Comparison of ENCODE assay signal across 1 cellular context in genomic region chr2:196365923-196366322, GRCh38.
TF ChIP-seq lines count a peak whose summit lies in the region.

No MANE protein-coding gene starts in this region.

TF ChIP-seq in K562, 482 proteins besides CTCF, POLR2A, EP300 and RAD21 (continued from another document):
- TF ChIP-seq TSC22D4 (tag; IDR thresholded peaks at IDR 0.05) (no peak), PML (IDR thresholded peaks at IDR 0.05; ENCODE audit: low read length) (peak; percentile 57; the same call in 1 of the 2 replicates), ARID1B (IDR thresholded peaks at IDR 0.05) (peak; percentile 84), ZC3H11A (IDR thresholded peaks at IDR 0.05; ENCODE audit: low read depth, low read length) (no peak), CTBP1 (IDR thresholded peaks at IDR 0.05; ENCODE audit: borderline replicate concordance) (no peak), CC2D1A (IDR thresholded peaks at IDR 0.05) (peak; percentile 93; the same call in 1 of the 2 replicates), ZNF586 (CRISPR knock-in tag; conservative IDR thresholded peaks at IDR 0.05) (no peak), DPF2 (IDR thresholded peaks at IDR 0.05) (peak; percentile 21; the same call in 1 of the 2 replicates), STAT5A (IDR thresholded peaks at IDR 0.05; ENCODE audit: borderline replicate concordance, low read length) (peak; percentile 65; the same call in 1 of the 2 replicates), NCOR1 (IDR thresholded peaks at IDR 0.05) (peak; percentile 46; the same call in 1 of the 2 replicates), DIDO1 (tag; IDR thresholded peaks at IDR 0.05; ENCODE audit: low read depth) (no peak), HNRNPH1 (optimal IDR thresholded peaks at IDR 0.05; ENCODE audit: low read depth, low read length) (no peak), SMAD4 (CRISPR knock-in tag; conservative IDR thresholded peaks at IDR 0.05) (peak; percentile 27; the same call in 1 of the 2 replicates), TAL1 (IDR thresholded peaks at IDR 0.05) (peak; percentile 56; the same call in 1 of the 2 replicates), ZNF263 (CRISPR knock-in tag; IDR thresholded peaks at IDR 0.05; ENCODE audit: borderline replicate concordance) (peak; percentile 31; the same call in 1 of the 2 replicates), HDAC3 (IDR thresholded peaks at IDR 0.05; ENCODE audit: borderline replicate concordance, partially characterized antibody) (peak; percentile 25), TRIM24 (IDR thresholded peaks at IDR 0.05) (0 out of 4 replicates have a peak, but pooled peaks of 1 of the 2 experiments have one; percentile 16), SNRNP70 (optimal IDR thresholded peaks at IDR 0.05; ENCODE audit: low read depth, low read length) (no peak), TEAD4 (IDR thresholded peaks at IDR 0.05; ENCODE audit: low read length) (peak; percentile 69; the same call in 1 of the 2 replicates), TEAD4 (CRISPR knock-in tag; IDR thresholded peaks at IDR 0.05; ENCODE audit: borderline replicate concordance) (no peak), TCF3 (CRISPR knock-in tag; IDR thresholded peaks at IDR 0.05) (peak; percentile 59), SIN3A (IDR thresholded peaks at IDR 0.05; ENCODE audit: borderline replicate concordance in 2 of 2, control insufficient read depth in 1 of 2, low read depth in 2 of 2, low read length in 2 of 2) (no peak), ZBTB17 (CRISPR knock-in tag; IDR thresholded peaks at IDR 0.05) (no peak), TCFL5 (CRISPR knock-in tag; conservative IDR thresholded peaks at IDR 0.05) (no peak), EWSR1 (IDR thresholded peaks at IDR 0.05; ENCODE audit: borderline replicate concordance, low read depth, partially characterized antibody) (no peak), SMARCA4 (IDR thresholded peaks at IDR 0.05) (peak; percentile 54; the same call in 1 of the 2 replicates), SOX6 (IDR thresholded peaks at IDR 0.05) (peak; percentile 41; the same call in 1 of the 2 replicates), NCOA2 (IDR thresholded peaks at IDR 0.05; ENCODE audit: partially characterized antibody in 2 of 2) (no peak)
- TF ChIP-seq, protein P1, sequence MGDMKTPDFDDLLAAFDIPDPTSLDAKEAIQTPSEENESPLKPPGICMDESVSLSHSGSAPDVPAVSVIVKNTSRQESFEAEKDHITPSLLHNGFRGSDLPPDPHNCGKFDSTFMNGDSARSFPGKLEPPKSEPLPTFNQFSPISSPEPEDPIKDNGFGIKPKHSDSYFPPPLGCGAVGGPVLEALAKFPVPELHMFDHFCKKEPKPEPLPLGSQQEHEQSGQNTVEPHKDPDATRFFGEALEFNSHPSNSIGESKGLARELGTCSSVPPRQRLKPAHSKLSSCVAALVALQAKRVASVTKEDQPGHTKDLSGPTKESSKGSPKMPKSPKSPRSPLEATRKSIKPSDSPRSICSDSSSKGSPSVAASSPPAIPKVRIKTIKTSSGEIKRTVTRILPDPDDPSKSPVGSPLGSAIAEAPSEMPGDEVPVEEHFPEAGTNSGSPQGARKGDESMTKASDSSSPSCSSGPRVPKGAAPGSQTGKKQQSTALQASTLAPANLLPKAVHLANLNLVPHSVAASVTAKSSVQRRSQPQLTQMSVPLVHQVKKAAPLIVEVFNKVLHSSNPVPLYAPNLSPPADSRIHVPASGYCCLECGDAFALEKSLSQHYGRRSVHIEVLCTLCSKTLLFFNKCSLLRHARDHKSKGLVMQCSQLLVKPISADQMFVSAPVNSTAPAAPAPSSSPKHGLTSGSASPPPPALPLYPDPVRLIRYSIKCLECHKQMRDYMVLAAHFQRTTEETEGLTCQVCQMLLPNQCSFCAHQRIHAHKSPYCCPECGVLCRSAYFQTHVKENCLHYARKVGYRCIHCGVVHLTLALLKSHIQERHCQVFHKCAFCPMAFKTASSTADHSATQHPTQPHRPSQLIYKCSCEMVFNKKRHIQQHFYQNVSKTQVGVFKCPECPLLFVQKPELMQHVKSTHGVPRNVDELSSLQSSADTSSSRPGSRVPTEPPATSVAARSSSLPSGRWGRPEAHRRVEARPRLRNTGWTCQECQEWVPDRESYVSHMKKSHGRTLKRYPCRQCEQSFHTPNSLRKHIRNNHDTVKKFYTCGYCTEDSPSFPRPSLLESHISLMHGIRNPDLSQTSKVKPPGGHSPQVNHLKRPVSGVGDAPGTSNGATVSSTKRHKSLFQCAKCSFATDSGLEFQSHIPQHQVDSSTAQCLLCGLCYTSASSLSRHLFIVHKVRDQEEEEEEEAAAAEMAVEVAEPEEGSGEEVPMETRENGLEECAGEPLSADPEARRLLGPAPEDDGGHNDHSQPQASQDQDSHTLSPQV (IDR thresholded peaks at IDR 0.05) = peak; percentile 52; the same call in 1 of the 2 replicates
- TF ChIP-seq, protein P2, sequence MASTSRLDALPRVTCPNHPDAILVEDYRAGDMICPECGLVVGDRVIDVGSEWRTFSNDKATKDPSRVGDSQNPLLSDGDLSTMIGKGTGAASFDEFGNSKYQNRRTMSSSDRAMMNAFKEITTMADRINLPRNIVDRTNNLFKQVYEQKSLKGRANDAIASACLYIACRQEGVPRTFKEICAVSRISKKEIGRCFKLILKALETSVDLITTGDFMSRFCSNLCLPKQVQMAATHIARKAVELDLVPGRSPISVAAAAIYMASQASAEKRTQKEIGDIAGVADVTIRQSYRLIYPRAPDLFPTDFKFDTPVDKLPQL (IDR thresholded peaks at IDR 0.05; ENCODE audit: extremely low read depth, insufficient read length) = no peak
- TF ChIP-seq, protein P3, sequence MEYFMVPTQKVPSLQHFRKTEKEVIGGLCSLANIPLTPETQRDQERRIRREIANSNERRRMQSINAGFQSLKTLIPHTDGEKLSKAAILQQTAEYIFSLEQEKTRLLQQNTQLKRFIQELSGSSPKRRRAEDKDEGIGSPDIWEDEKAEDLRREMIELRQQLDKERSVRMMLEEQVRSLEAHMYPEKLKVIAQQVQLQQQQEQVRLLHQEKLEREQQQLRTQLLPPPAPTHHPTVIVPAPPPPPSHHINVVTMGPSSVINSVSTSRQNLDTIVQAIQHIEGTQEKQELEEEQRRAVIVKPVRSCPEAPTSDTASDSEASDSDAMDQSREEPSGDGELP (CRISPR knock-in tag; IDR thresholded peaks at IDR 0.05; ENCODE audit: borderline replicate concordance) = no peak
- TF ChIP-seq, protein P4, sequence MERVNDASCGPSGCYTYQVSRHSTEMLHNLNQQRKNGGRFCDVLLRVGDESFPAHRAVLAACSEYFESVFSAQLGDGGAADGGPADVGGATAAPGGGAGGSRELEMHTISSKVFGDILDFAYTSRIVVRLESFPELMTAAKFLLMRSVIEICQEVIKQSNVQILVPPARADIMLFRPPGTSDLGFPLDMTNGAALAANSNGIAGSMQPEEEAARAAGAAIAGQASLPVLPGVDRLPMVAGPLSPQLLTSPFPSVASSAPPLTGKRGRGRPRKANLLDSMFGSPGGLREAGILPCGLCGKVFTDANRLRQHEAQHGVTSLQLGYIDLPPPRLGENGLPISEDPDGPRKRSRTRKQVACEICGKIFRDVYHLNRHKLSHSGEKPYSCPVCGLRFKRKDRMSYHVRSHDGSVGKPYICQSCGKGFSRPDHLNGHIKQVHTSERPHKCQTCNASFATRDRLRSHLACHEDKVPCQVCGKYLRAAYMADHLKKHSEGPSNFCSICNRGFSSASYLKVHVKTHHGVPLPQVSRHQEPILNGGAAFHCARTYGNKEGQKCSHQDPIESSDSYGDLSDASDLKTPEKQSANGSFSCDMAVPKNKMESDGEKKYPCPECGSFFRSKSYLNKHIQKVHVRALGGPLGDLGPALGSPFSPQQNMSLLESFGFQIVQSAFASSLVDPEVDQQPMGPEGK (CRISPR knock-in tag; IDR thresholded peaks at IDR 0.05; ENCODE audit: borderline replicate concordance) = no peak
